17 cellular contexts compared by ENCODE assay signal in the genomic region with DNA sequence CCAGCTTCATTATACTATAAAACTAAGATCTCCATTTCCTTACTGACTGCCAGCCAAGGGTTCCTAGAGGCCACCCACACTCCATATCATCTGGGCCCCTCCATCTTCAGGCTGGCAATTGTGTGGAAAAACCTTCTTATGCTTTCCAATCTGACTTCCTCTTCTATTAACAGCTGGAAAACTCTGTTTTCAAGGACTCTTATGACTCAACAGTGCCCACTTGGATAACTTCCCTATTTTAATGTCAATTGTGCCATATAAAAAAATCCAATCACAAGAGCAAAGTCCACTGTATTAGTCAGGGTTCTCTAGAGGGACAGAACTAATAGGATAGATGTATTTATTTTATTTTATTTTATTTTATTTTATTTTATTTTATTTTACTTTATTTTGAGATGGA.
"Had no signal": no experiment of that assay in that cellular context is flagged by ENCODE, and none has a peak within 500 bp of the region (broad histone marks: within the 10 kb centered on the region; RNA-seq: fewer than 3 reads in every experiment).

No MANE protein-coding gene starts in this region.

- H3K27ac ChIP-seq: heart left ventricle, neutrophil, testis, tibial nerve, upper lobe of right lung, vagina had no signal

- DNase-seq: effector memory CD4-positive, alpha-beta T cell; heart left ventricle; hippocampal formation; kidney glomerular epithelial cell; mammary epithelial cell; mucosa of descending colon; naive thymus-derived CD8-positive, alpha-beta T cell; posterior cingulate gyrus; stimulated activated CD4-positive, alpha-beta T cell treated with anti-CD3 and anti-CD28 coated beads, Interleukin-2, amount 100 ng/mL, for 24 hours; stimulated activated CD4-positive, alpha-beta T cell treated with anti-CD3 and anti-CD28 coated beads, Interleukin-4, amount 100 ng/mL, for 4 hours; stimulated activated naive B cell treated with anti-CD40 and anti-IgM and Interleukin-4, amounts not matched to agents 10 μg/mL and 1 μg/mL and 100 μg/mL, for 72 hours; stimulated activated naive CD8-positive, alpha-beta T cell treated with anti-CD3 and anti-CD28 coated beads, Interleukin-15, amount 100 ng/mL, for 72 hours; testis; upper lobe of right lung had no signal
